In the genomic region with DNA sequence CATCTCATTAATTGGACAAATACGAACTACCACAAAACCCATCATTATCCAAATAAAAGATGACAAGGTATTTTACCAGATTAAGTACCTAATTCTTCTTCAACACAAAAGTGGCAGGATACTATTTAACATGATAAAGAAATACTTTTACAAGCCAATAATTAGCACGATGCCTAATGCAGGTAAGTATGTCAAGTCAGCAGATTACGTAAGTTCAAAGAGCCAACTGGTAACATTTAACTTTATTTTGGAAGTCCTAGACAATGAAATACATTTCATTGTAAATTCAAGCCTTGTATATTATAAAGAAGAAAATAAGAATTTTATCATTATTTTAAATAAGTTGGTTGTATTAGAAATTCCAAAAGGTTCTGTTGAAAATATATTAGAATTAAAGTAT, we compare ENCODE assay signal across 3 cellular contexts.
TF ChIP-seq lines count a peak whose summit lies in the region.

No MANE protein-coding gene starts in this region.

TF ChIP-seq in A549, 52 proteins besides CTCF, POLR2A, EP300 and RAD21:
- no peak for TF ChIP-seq ZC3H11A (IDR thresholded peaks at IDR 0.05)
- TF ChIP-seq MAFK (IDR thresholded peaks at IDR 0.05; ENCODE audit: partially characterized antibody), result peak; percentile 87

TF ChIP-seq in GM23338, 12 proteins besides CTCF, POLR2A, EP300 and RAD21:
- TF ChIP-seq POLR2AphosphoS5 (IDR thresholded peaks at IDR 0.05; ENCODE audit: low read depth) (no peak), NANOG (IDR thresholded peaks at IDR 0.05; ENCODE audit: borderline replicate concordance) (no peak), ZNF331 (CRISPR knock-in tag; IDR thresholded peaks at IDR 0.05; ENCODE audit: low read depth) (no peak), ZNF114 (CRISPR knock-in tag; IDR thresholded peaks at IDR 0.05) (no peak), JUNB (IDR thresholded peaks at IDR 0.05; ENCODE audit: unreplicated experiment) (no peak), ZNF462 (CRISPR knock-in tag; IDR thresholded peaks at IDR 0.05) (no peak), EZH2phosphoT487 (IDR thresholded peaks at IDR 0.05; ENCODE audit: unreplicated experiment) (no peak), ETS1 (IDR thresholded peaks at IDR 0.05) (no peak), CREB1 (CRISPR knock-in tag; IDR thresholded peaks at IDR 0.05; ENCODE audit: low read depth) (no peak), EZH2 (IDR thresholded peaks at IDR 0.05; ENCODE audit: low read depth, unreplicated experiment) (no peak), STAT1 (IDR thresholded peaks at IDR 0.05; ENCODE audit: unreplicated experiment) (no peak)
TF ChIP-seq in GM23338: peak in this region for 0.

TF ChIP-seq in K562, 482 proteins besides CTCF, POLR2A, EP300 and RAD21:
- TF ChIP-seq MAFF (IDR thresholded peaks at IDR 0.05; ENCODE audit: low read length) (peak; percentile 64), ZNF124 (CRISPR knock-in tag; IDR thresholded peaks at IDR 0.05) (no peak), MAFK (IDR thresholded peaks at IDR 0.05; ENCODE audit: low read length) (peak; percentile 59), ZNF444 (CRISPR knock-in tag; IDR thresholded peaks at IDR 0.05) (no peak), ZNF316 (IDR thresholded peaks at IDR 0.05) (peak; percentile 34; the same call in 1 of the 2 replicates)
